ENCODE assay signal across 8 cellular contexts in the genomic region with DNA sequence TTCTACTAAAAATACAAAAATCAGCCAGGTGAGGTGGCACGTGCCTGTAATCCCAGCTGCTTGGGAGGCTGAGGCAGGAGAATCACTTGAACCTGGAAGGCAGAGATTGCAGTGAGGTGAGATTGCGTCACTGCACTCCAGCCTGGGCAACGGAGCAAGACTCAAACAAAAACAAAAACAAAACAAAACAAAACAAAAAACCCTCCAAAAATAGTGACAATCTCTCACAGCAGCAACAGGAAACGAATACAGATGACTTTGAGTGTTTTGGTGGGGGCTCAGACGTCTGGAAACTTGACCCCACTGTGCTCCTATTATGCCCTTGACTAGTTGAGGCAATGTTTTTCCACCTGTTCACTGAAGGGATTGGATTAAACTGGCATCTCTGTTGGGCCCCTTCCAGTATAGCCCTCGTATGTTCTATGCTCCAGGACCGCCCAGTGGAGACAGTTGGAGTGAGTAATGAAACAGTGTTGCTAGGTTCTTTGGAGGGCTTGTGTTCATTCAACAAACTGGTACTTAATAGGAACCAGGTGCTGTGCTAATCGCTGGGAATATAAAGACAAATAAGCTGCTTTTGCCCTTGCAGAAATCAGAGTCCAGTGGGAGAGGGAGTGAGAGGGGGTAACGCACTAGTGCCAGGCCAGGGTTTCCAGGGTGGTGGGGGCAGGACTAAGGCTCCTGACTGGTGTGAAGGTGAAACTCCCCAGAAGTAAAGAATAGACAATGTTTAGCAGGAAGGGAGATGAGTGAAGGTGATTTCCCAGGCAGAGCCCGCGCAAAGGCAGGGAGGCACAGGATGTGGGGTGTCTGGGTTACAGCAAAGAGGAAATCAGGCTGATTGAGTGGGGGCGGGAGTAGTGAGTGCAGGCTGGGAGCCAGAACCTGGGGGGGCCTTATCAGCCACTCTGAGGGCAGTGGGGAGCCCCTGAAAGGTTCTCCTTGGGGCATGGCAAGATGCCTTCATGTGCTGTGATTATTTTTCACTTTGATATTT.
DNase-seq lines count a peak whose midpoint lies in the region; ATAC-seq, FAIRE-seq and TF ChIP-seq lines count a peak whose summit lies in the region.

No MANE protein-coding gene starts in this region.

- H3K36me3 ChIP-seq in H1 (ENCODE audit: control insufficient read depth in 2 of 4, insufficient read depth in 4 of 4, low read length in 3 of 4) (no peaks in the 10 kb centered on the region), esophagus squamous epithelium (no peaks in the 10 kb centered on the region)

- ATAC-seq in GM18517 (IDR thresholded peaks at IDR 0.05; ENCODE audit: unreplicated experiment) (peak; percentile 52), HG03108 (IDR thresholded peaks at IDR 0.05; ENCODE audit: unreplicated experiment) (peak; percentile 86)
- ATAC-seq in activated CD4-positive, CD25-positive, alpha-beta regulatory T cell treated with anti-CD3 and anti-CD28 coated beads, Interleukin-2, amount 50 U/mL, for 24 hours, result peak; percentile 83 to 85

- DNase-seq in H1 (ENCODE audit: low read depth in 1 of 2, low spot score in 2 of 2) (no peak), esophagus squamous epithelium (lab: John Stamatoyannopoulos, UW) (no peak), anterior cingulate cortex (lab: John Stamatoyannopoulos, UW) (no peak), SKM-1 treated with dmso at 0.1 percent for 144 hours (lab: John Stamatoyannopoulos, UW; ENCODE audit: unreplicated experiment) (no peak), hippocampal formation (lab: John Stamatoyannopoulos, UW) (no peak)

- H3K9me3 ChIP-seq in H1 (ENCODE audit: insufficient read depth in 2 of 2, low read depth in 1 of 2, low read length in 1 of 2) (peaks cover 6 to 10% of the 10 kb centered on the region in 2 experiments; a peak in 1 of 4 replicates), esophagus squamous epithelium (no peaks in the 10 kb centered on the region)

- H4K20me1 ChIP-seq in H1 (replicated peaks in 1 of 2; ENCODE audit: control insufficient read depth in 1 of 2, insufficient read depth in 2 of 2, low read length in 2 of 2), result no peaks in the 10 kb centered on the region

- no peak overlapping the region for H2AFZ ChIP-seq in H1 (ENCODE audit: low read length)

- no peak overlapping the region for H2BK5ac ChIP-seq in H1 (ENCODE audit: low read depth, low read length)

- POLR2A ChIA-PET in H1 (lab: Charles Lee; ENCODE audit: partially characterized antibody), result no interaction called here

- no peak overlapping the region for H3K56ac ChIP-seq in H1 (replicated peaks; ENCODE audit: insufficient read length, low read depth, low read length)

- intact Hi-C loops in esophagus squamous epithelium (cut with DNase I), result no loop called here

- TF ChIP-seq CTCF in H1 (IDR thresholded peaks at IDR 0.05; ENCODE audit: control extremely low read depth in 1 of 3, insufficient read depth in 1 of 3, low read depth in 1 of 3, low read length in 3 of 3), result no peak
- TF ChIP-seq CTCF in esophagus squamous epithelium (IDR thresholded peaks at IDR 0.05), result no peak

- H2BK15ac ChIP-seq in H1 (ENCODE audit: low read length), result no peak overlapping the region

- H2AK5ac ChIP-seq in H1 (ENCODE audit: low read depth, low read length), result no peak overlapping the region

- CTCF ChIA-PET in H1 (lab: Charles Lee; ENCODE audit: partially characterized antibody), result interaction anchor here (0.6 to 0.9 kb wide), 3 partner anchors 34 to 112 kb away, joined by 3 read pairs; no protein-coding TSS in a partner anchor

- no peak overlapping the region for H3K4me3 ChIP-seq in H1 (ENCODE audit: extremely low read depth in 1 of 4, insufficient read depth in 2 of 4, low read depth in 3 of 4, low read length in 4 of 4)
- no peak overlapping the region for H3K4me3 ChIP-seq in esophagus squamous epithelium

- no peak overlapping the region for H3K4me2 ChIP-seq in H1 (ENCODE audit: insufficient read depth in 1 of 2, low read depth in 2 of 2, low read length in 2 of 2)

- no peak overlapping the region for H2BK120ac ChIP-seq in H1 (replicated peaks; ENCODE audit: low read depth, low read length)

- H3K79me2 ChIP-seq in H1 (ENCODE audit: control insufficient read depth in 1 of 2, insufficient read depth in 2 of 2, low read length in 2 of 2), result no peaks in the 10 kb centered on the region

- no peaks in the 10 kb centered on the region for H3K79me1 ChIP-seq in H1 (ENCODE audit: low read depth, low read length)

- no peaks in the 10 kb centered on the region for H3K23me2 ChIP-seq in H1 (ENCODE audit: low read depth, low read length)

- no peak overlapping the region for H4K8ac ChIP-seq in H1 (ENCODE audit: extremely low read depth, insufficient read depth, low read length)

- H4K91ac ChIP-seq in H1 (replicated peaks; ENCODE audit: insufficient read length, low read length), result no peak overlapping the region

- H3K27ac ChIP-seq in H1 (ENCODE audit: low read depth, low read length) (no peak overlapping the region), esophagus squamous epithelium (no peak overlapping the region)

- no peak for TF ChIP-seq RAD21 in H1 (IDR thresholded peaks at IDR 0.05 in 1 of 2, conservative IDR thresholded peaks at IDR 0.05 in 1 of 2; ENCODE audit: low read depth in 2 of 2, low read length in 2 of 2)

- H3K27me3 ChIP-seq in H1 (replicated peaks in 1 of 4; ENCODE audit: control insufficient read depth in 3 of 4, extremely low read depth in 1 of 4, insufficient read depth in 3 of 4, low read length in 3 of 4), result no peaks in the 10 kb centered on the region
- peaks cover 0 to 28% (median 0%) of the 10 kb centered on the region in 4 donors for H3K27me3 ChIP-seq in esophagus squamous epithelium

- no peak overlapping the region for H3K4ac ChIP-seq in H1 (replicated peaks; ENCODE audit: insufficient read length, low read depth, low read length)

- peaks cover 0 to 3% (median 0%) of the 10 kb centered on the region in 4 experiments; a peak in 1 of 7 replicates for H3K4me1 ChIP-seq in H1 (replicated peaks in 1 of 4; ENCODE audit: control insufficient read depth in 3 of 4, insufficient read depth in 4 of 4, low read length in 3 of 4)
- H3K4me1 ChIP-seq in esophagus squamous epithelium, result peaks cover 0 to 4% (median 0%) of the 10 kb centered on the region in 3 donors

- TF ChIP-seq EP300 in H1 (IDR thresholded peaks at IDR 0.05; ENCODE audit: borderline replicate concordance in 1 of 2, low read depth in 2 of 2, low read length in 2 of 2), result no peak

- no peak overlapping the region for H3K9ac ChIP-seq in H1 (replicated peaks in 1 of 4; ENCODE audit: extremely low read depth in 1 of 4, low read depth in 3 of 4, low read length in 3 of 4)

- TF ChIP-seq POLR2A in H1 (IDR thresholded peaks at IDR 0.05; ENCODE audit: control extremely low read depth in 1 of 2, low read depth in 2 of 2, low read length in 2 of 2), result no peak
- TF ChIP-seq POLR2A in esophagus squamous epithelium (IDR thresholded peaks at IDR 0.05), result no peak

- no peak overlapping the region for H3K23ac ChIP-seq in H1 (ENCODE audit: insufficient read length)

- FAIRE-seq in H1 (lab: Jason Lieb, UNC), result no peak

- no peak overlapping the region for H2BK12ac ChIP-seq in H1 (ENCODE audit: low read depth, low read length)

- no peak overlapping the region for H3K18ac ChIP-seq in H1 (ENCODE audit: extremely low read depth, low read length)

- 85% methylated on average over 12 of the region's 12 CpGs; no CpG with 5 or more reads in 1 of the 2 experiments for WGBS in H1 (ENCODE audit: extremely low coverage in 1 of 2, insufficient coverage in 1 of 2, insufficient read length in 1 of 2, insufficient replicate concordance in 2 of 2, low coverage in 1 of 2, low lambda C conversion rate in 2 of 2, missing lambda C conversion rate in 1 of 2), 2 experiments
- 39 to 56% methylated on average over 11 to 12 of the region's 12 CpGs for WGBS in esophagus squamous epithelium, 2 donors

- no peak overlapping the region for H4K5ac ChIP-seq in H1 (ENCODE audit: insufficient read length, low read depth, low read length)

- no peak overlapping the region for H3K14ac ChIP-seq in H1 (ENCODE audit: insufficient read length)

- H2BK20ac ChIP-seq in H1 (ENCODE audit: low read length), result no peak overlapping the region

TF ChIP-seq in H1, 55 proteins besides CTCF, POLR2A, EP300 and RAD21:
- 0 out of 2 replicates have a peak, but pooled peaks have one; percentile 9 for TF ChIP-seq CEBPB (IDR thresholded peaks at IDR 0.05; ENCODE audit: low read depth, low read length)
- TF ChIP-seq RBBP5 (IDR thresholded peaks at IDR 0.05; ENCODE audit: borderline replicate concordance, low read depth, low read length), result no peak
